In genomic region chr9:32926901-32927300, GRCh38 we compare ENCODE assay signal across 19 cellular contexts.
"Had no signal": no experiment of that assay in that cellular context is flagged by ENCODE, and none has a peak within 500 bp of the region (broad histone marks: within the 10 kb centered on the region; RNA-seq: fewer than 3 reads in every experiment).

No MANE protein-coding gene starts in this region.

- ATAC-seq: stimulated activated naive CD8-positive, alpha-beta T cell treated with anti-CD3 and anti-CD28 coated beads, Interleukin-15, Interleukin-2, amounts not matched to agents 100 U/mL and 50 U/mL, for 24 hours had no signal

- H3K27ac ChIP-seq: ascending aorta, coronary artery, esophagus squamous epithelium, right atrium auricular region, skin epidermis, tibial nerve, uterus had no signal

- H3K27me3 ChIP-seq: ascending aorta, esophagus squamous epithelium, right atrium auricular region, tibial nerve, uterus had no signal

- DNase-seq: activated CD4-positive, alpha-beta T cell treated with anti-CD3 and anti-CD28 coated beads, Interleukin-2, amount 50 U/mL, for 1 hour; activated CD4-positive, CD25-positive, alpha-beta regulatory T cell treated with anti-CD3 and anti-CD28 coated beads, Interleukin-2, amount 50 U/mL, for 72 hours; activated CD8-positive, alpha-beta memory T cell treated with anti-CD3 and anti-CD28 coated beads, Interleukin-2, amount 50 U/mL, for 48 hours; activated effector memory CD4-positive, alpha-beta T cell treated with Interleukin-2 at 50 U/mL for 16 hours; activated T-cell treated with anti-CD3 and anti-CD28 coated beads, Interleukin-2, amount 50 U/mL, for 48 hours; effector CD8-positive, alpha-beta T cell; esophagus squamous epithelium; nephron progenitor cell; occipital lobe; stimulated activated naive CD8-positive, alpha-beta T cell treated with anti-CD3 and anti-CD28 coated beads, Interleukin-15, Interleukin-2, amounts not matched to agents 100 U/mL and 50 U/mL, for 24 hours; substantia nigra; T1000; uterus had no signal

- H3K36me3 ChIP-seq: ascending aorta, esophagus squamous epithelium, right atrium auricular region, uterus had no signal

- H3K4me1 ChIP-seq: ascending aorta, tibial nerve, uterus had no signal

- H3K4me3 ChIP-seq: ascending aorta, coronary artery, esophagus squamous epithelium, lung, right atrium auricular region, skin epidermis, tibial nerve, uterus had no signal

- H3K9me3 ChIP-seq: right atrium auricular region, uterus had no signal
